In the genomic region with DNA sequence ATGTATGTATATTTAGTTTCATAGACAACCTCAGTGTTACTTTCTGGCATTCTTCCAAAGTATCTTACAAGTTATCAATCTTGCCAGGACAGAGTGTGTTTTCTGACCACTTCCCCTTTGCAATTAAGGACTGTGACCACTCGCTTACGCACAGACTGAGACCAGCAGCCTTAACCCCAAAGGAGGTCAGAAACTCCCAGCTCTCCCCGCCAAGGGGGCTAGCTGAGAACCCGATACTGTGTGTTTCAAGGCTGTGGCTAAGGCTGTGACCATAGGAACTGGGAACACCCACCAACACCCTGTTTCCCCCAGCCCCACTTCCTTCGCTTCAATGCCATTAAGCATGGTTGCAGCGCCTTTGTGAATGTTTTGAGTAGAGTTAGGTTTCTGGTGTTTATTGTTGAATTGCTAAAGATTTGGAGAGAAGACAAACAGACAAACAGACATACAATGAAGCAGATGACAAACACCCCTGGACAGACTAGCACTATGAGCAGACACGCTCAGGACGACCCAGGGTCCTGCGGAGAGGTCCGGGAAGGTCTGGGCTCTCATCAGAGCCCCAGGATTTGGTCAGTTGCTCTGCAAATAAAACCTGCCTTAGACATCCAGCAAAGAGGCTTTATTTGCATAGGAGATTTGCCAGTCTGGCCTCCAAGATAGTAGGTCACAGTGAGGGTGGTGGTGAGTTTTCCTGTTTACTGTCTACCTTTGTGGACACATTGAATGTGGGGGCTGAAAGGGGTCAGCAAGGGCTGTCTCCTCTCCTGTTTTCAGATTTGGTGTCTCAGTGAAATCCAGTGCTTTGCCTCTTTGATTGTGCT, we compare ENCODE assay signal across 8 cellular contexts. TPM values are rescaled to one million over a fixed set of nuclear protein-coding genes. Genes with fewer than 3 reads are reported as not detected.
DNase-seq lines count a peak whose midpoint lies in the region; ATAC-seq, FAIRE-seq and TF ChIP-seq lines count a peak whose summit lies in the region.

No MANE protein-coding gene starts in this region.

- H3K4me3 Mint-ChIP-seq in activated CD4-positive, alpha-beta memory T cell treated with anti-CD3 and anti-CD28 coated beads, Interleukin-2, amount 10 ng/mL, durations not matched to agents 7 days and 5 days, result no peak overlapping the region
- H3K4me3 Mint-ChIP-seq in activated CD4-positive, alpha-beta T cell treated with anti-CD3 and anti-CD28 coated beads, Interleukin-2, amount 10 ng/mL, durations not matched to agents 7 days and 5 days, result no peak overlapping the region

- no peaks in the 10 kb centered on the region for H3K27me3 ChIP-seq in endothelial cell of umbilical vein (ENCODE audit: control insufficient read depth in 2 of 2, insufficient read depth in 2 of 2, low read length in 2 of 2)

- no peaks in the 10 kb centered on the region for H3K36me3 ChIP-seq in endothelial cell of umbilical vein (ENCODE audit: control insufficient read depth in 2 of 2, extremely low read depth in 1 of 2, insufficient read depth in 2 of 2, low read length in 2 of 2)

- ATAC-seq in GM21528 (IDR thresholded peaks at IDR 0.05; ENCODE audit: low FRiP score, unreplicated experiment), result peak; percentile 91

- no peak overlapping the region for H3K9ac ChIP-seq in endothelial cell of umbilical vein (replicated peaks; ENCODE audit: extremely low read depth, insufficient read depth, low read length)

- TF ChIP-seq POLR2A in endothelial cell of umbilical vein (IDR thresholded peaks at IDR 0.05; ENCODE audit: low read depth, low read length), result no peak

- POLR2A ChIA-PET in endothelial cell of umbilical vein (lab: Charles Lee), result no interaction called here
- POLR2A ChIA-PET in activated CD4-positive, alpha-beta memory T cell treated with anti-CD3 and anti-CD28 coated beads, Interleukin-2, amount 10 ng/mL, durations not matched to agents 7 days and 5 days (lab: Charles Lee), result no interaction called here
- POLR2A ChIA-PET in activated CD4-positive, alpha-beta T cell treated with anti-CD3 and anti-CD28 coated beads, Interleukin-2, amount 10 ng/mL, durations not matched to agents 7 days and 5 days (lab: Charles Lee), result no interaction called here

- peak overlapping the region; percentile 55 for H2AFZ ChIP-seq in endothelial cell of umbilical vein (ENCODE audit: low read depth, low read length)

- H3K9me3 Mint-ChIP-seq in activated CD4-positive, alpha-beta memory T cell treated with anti-CD3 and anti-CD28 coated beads, Interleukin-2, amount 10 ng/mL, durations not matched to agents 7 days and 5 days, result no peaks in the 10 kb centered on the region
- H3K9me3 Mint-ChIP-seq in activated CD4-positive, alpha-beta T cell treated with anti-CD3 and anti-CD28 coated beads, Interleukin-2, amount 10 ng/mL, durations not matched to agents 7 days and 5 days, result peaks cover 5% of the 10 kb centered on the region

- peaks cover 4% of the 10 kb centered on the region for H3K36me3 Mint-ChIP-seq in activated CD4-positive, alpha-beta memory T cell treated with anti-CD3 and anti-CD28 coated beads, Interleukin-2, amount 10 ng/mL, durations not matched to agents 7 days and 5 days (ENCODE audit: low read depth)
- no peaks in the 10 kb centered on the region for H3K36me3 Mint-ChIP-seq in activated CD4-positive, alpha-beta T cell treated with anti-CD3 and anti-CD28 coated beads, Interleukin-2, amount 10 ng/mL, durations not matched to agents 7 days and 5 days (ENCODE audit: low read depth)

- H3K27ac ChIP-seq in endothelial cell of umbilical vein (ENCODE audit: insufficient read depth, low read depth, low read length), result peak overlapping the region; percentile 10

- peaks cover 27% of the 10 kb centered on the region for H3K4me1 ChIP-seq in endothelial cell of umbilical vein (ENCODE audit: control insufficient read depth, extremely low read depth, insufficient read depth, low read length)

- no peak for TF ChIP-seq CTCF in GM10266 (IDR thresholded peaks at IDR 0.05; ENCODE audit: control insufficient read depth, insufficient read depth, low read depth, missing control alignments)
- TF ChIP-seq CTCF in endothelial cell of umbilical vein (IDR thresholded peaks at IDR 0.05; ENCODE audit: extremely low read depth in 1 of 2, insufficient read depth in 1 of 2, low read depth in 1 of 2, low read length in 2 of 2), result no peak

- H3K9me1 ChIP-seq in endothelial cell of umbilical vein (replicated peaks; ENCODE audit: control insufficient read depth, extremely low read depth, insufficient read depth, low read length), result no peaks in the 10 kb centered on the region

- no peak overlapping the region for H3K4me3 ChIP-seq in endothelial cell of umbilical vein (replicated peaks in 1 of 3; ENCODE audit: insufficient read depth in 1 of 3, low read depth in 1 of 3, low read length in 3 of 3)

- no peaks in the 10 kb centered on the region for H3K9me3 ChIP-seq in endothelial cell of umbilical vein (replicated peaks; ENCODE audit: control insufficient read depth, insufficient read depth, low read length)

- H3K79me2 ChIP-seq in endothelial cell of umbilical vein (ENCODE audit: control insufficient read depth, insufficient read depth, low read length), result no peaks in the 10 kb centered on the region

- CTCF ChIA-PET in endothelial cell of umbilical vein (lab: Charles Lee), result no interaction called here
- CTCF ChIA-PET in activated CD4-positive, alpha-beta memory T cell treated with anti-CD3 and anti-CD28 coated beads, Interleukin-2, amount 10 ng/mL, durations not matched to agents 7 days and 5 days (lab: Charles Lee), result no interaction called here
- CTCF ChIA-PET in activated CD4-positive, alpha-beta T cell treated with anti-CD3 and anti-CD28 coated beads, Interleukin-2, amount 10 ng/mL, durations not matched to agents 7 days and 5 days (lab: Charles Lee), result no interaction called here

- no peaks in the 10 kb centered on the region for H4K20me1 ChIP-seq in endothelial cell of umbilical vein (replicated peaks; ENCODE audit: control insufficient read depth, extremely low read depth, insufficient read depth, low read length)

- intact Hi-C loops in endothelial cell of umbilical vein (cut with micrococcal nuclease), result no loop called here

- peak; percentile 77 for FAIRE-seq in endothelial cell of umbilical vein (lab: Jason Lieb, UNC)

- in situ Hi-C loops in KBM-7 (cut with MboI; ENCODE audit: low pct_unique_long_range_greater_than_20kb, low sequenced_read_pairs), result no loop called here

- H3K27me3 Mint-ChIP-seq in activated CD4-positive, alpha-beta memory T cell treated with anti-CD3 and anti-CD28 coated beads, Interleukin-2, amount 10 ng/mL, durations not matched to agents 7 days and 5 days, result no peaks in the 10 kb centered on the region
- no peaks in the 10 kb centered on the region for H3K27me3 Mint-ChIP-seq in activated CD4-positive, alpha-beta T cell treated with anti-CD3 and anti-CD28 coated beads, Interleukin-2, amount 10 ng/mL, durations not matched to agents 7 days and 5 days

- H3K27ac Mint-ChIP-seq in activated CD4-positive, alpha-beta memory T cell treated with anti-CD3 and anti-CD28 coated beads, Interleukin-2, amount 10 ng/mL, durations not matched to agents 7 days and 5 days, result no peak overlapping the region
- no peak overlapping the region for H3K27ac Mint-ChIP-seq in activated CD4-positive, alpha-beta T cell treated with anti-CD3 and anti-CD28 coated beads, Interleukin-2, amount 10 ng/mL, durations not matched to agents 7 days and 5 days

- no TSS peak for BruUV-seq in endothelial cell of umbilical vein (replicated peaks; lab: Mats Ljungman, UMichigan)

- H3K4me2 ChIP-seq in endothelial cell of umbilical vein (ENCODE audit: insufficient read depth, low read length), result peak overlapping the region; percentile 32

- dilution Hi-C loops in endothelial cell of umbilical vein (cut with MboI; ENCODE audit: extremely low pct_ligation_motif_present, low sequenced_read_pairs), result no loop called here

- DNase-seq in GM10266 (ENCODE audit: extremely low spot score), result peak; percentile 85
- DNase-seq in KBM-7, result peak; percentile 57
- DNase-seq in endothelial cell of umbilical vein (ENCODE audit: low read depth, low spot score), result peak; percentile 82
- DNase-seq in NCI-H1694 treated with DMSO at 0.1 percent for 48 hours (lab: John Stamatoyannopoulos, UW), result no peak
- DNase-seq in NCI-H1436 treated with DMSO at 0.1 percent for 48 hours (lab: John Stamatoyannopoulos, UW), result no peak
- DNase-seq in activated CD4-positive, alpha-beta memory T cell treated with anti-CD3 and anti-CD28 coated beads, Interleukin-2, amount 10 ng/mL, durations not matched to agents 7 days and 5 days, result no peak
- DNase-seq in activated CD4-positive, alpha-beta T cell treated with anti-CD3 and anti-CD28 coated beads, Interleukin-2, amount 10 ng/mL, durations not matched to agents 7 days and 5 days, result no peak

- peaks cover 24% of the 10 kb centered on the region for H3K4me1 Mint-ChIP-seq in activated CD4-positive, alpha-beta memory T cell treated with anti-CD3 and anti-CD28 coated beads, Interleukin-2, amount 10 ng/mL, durations not matched to agents 7 days and 5 days
- peaks cover 19% of the 10 kb centered on the region for H3K4me1 Mint-ChIP-seq in activated CD4-positive, alpha-beta T cell treated with anti-CD3 and anti-CD28 coated beads, Interleukin-2, amount 10 ng/mL, durations not matched to agents 7 days and 5 days

TF ChIP-seq in endothelial cell of umbilical vein, 7 proteins besides CTCF, POLR2A, EP300 and RAD21:
- TF ChIP-seq MYC (IDR thresholded peaks at IDR 0.05; ENCODE audit: low read depth, low read length), result no peak
- peak; percentile 85 for TF ChIP-seq GATA2 (IDR thresholded peaks at IDR 0.05; ENCODE audit: insufficient read depth, insufficient read length, low read depth, low read length)

RNA-seq across cellular contexts. Expression of a gene that starts 25.0 kb away (rescaled TPM):
- total RNA-seq in endothelial cell of umbilical vein, result not detected in 2 replicates
- not detected in 2 replicates for polyA plus RNA-seq in endothelial cell of umbilical vein
- not detected in 2 replicates for polyA plus RNA-seq in endothelial cell of umbilical vein (2011; cell fraction: cytosol; rRNA removed)
- not detected in 2 replicates for polyA plus RNA-seq in endothelial cell of umbilical vein (2011; cell fraction: nucleus; rRNA removed)
- not detected in 2 replicates for polyA plus RNA-seq in endothelial cell of umbilical vein (2012)
- not detected in 2 replicates for polyA minus RNA-seq in endothelial cell of umbilical vein
- polyA minus RNA-seq in endothelial cell of umbilical vein (2011; cell fraction: cytosol; rRNA and poly(A)+ RNA removed), result not detected
- not detected in 2 replicates for polyA minus RNA-seq in endothelial cell of umbilical vein (2011; cell fraction: nucleus; rRNA and poly(A)+ RNA removed)
- 1 to 10 TPM; 7.5 to 7.6 TPM for total RNA-seq in activated CD4-positive, alpha-beta memory T cell treated with anti-CD3 and anti-CD28 coated beads, Interleukin-2, amount 10 ng/mL, durations not matched to agents 7 days and 5 days
- under 1 TPM; 0.77 to 0.87 TPM for total RNA-seq in activated CD4-positive, alpha-beta T cell treated with anti-CD3 and anti-CD28 coated beads, Interleukin-2, amount 10 ng/mL, durations not matched to agents 7 days and 5 days

Comparison
In these comparisons a context has a peak if more than half of its experiments do, and no peak if none do; other contexts are left out.
1. DNase-seq: peak in GM10266 (single experiment), KBM-7 (single experiment) and endothelial cell of umbilical vein (single experiment); none in NCI-H1694 treated with DMSO at 0.1 percent for 48 hours (single experiment), NCI-H1436 treated with DMSO at 0.1 percent for 48 hours (single experiment), activated CD4-positive, alpha-beta memory T cell treated with anti-CD3 and anti-CD28 coated beads, Interleukin-2, amount 10 ng/mL, durations not matched to agents 7 days and 5 days (single experiment) and activated CD4-positive, alpha-beta T cell treated with anti-CD3 and anti-CD28 coated beads, Interleukin-2, amount 10 ng/mL, durations not matched to agents 7 days and 5 days (single experiment).